Comparison of ENCODE assay signal across 17 cellular contexts in genomic region chr9:40913928-40914673, GRCh38.
DNase-seq lines count a peak whose midpoint lies in the region; TF ChIP-seq lines count a peak whose summit lies in the region.
"Had no signal": no experiment of that assay in that cellular context is flagged by ENCODE, and none has a peak within 500 bp of the region (broad histone marks: within the 10 kb centered on the region; RNA-seq: fewer than 3 reads in every experiment).

No MANE protein-coding gene starts in this region.

- TF ChIP-seq CTCF in coronary artery (IDR thresholded peaks at IDR 0.05), result no peak

- no peak overlapping the region for H3K9ac ChIP-seq in subcutaneous abdominal adipose tissue (ENCODE audit: low read length in 5 of 5)

- H3K4me3 ChIP-seq in coronary artery, result peak overlapping the region; percentile 22
- H3K4me3 ChIP-seq in muscle layer of duodenum (ENCODE audit: low read depth in 1 of 2, low read length in 2 of 2), result peak overlapping the region; percentile 0 to 23
- H3K4me3 ChIP-seq in subcutaneous abdominal adipose tissue (ENCODE audit: low read depth in 1 of 5, low read length in 5 of 5), result peak overlapping the region in 4 of 5 donors; percentile 1 to 44 (median 20)

- H3K9me3 ChIP-seq in muscle layer of duodenum (ENCODE audit: control insufficient read depth in 1 of 2, low read length in 2 of 2) (peaks cover 49 to 81% of the 10 kb centered on the region in 2 donors), subcutaneous abdominal adipose tissue (ENCODE audit: control insufficient read depth in 5 of 5, low read length in 5 of 5) (peaks cover 57 to 79% (median 68%) of the 10 kb centered on the region in 5 donors)

- H3K27me3 ChIP-seq in muscle layer of duodenum (ENCODE audit: low read depth, low read length) (no peaks in the 10 kb centered on the region), subcutaneous abdominal adipose tissue (ENCODE audit: control insufficient read depth in 5 of 5, insufficient read depth in 4 of 5, low read length in 5 of 5) (no peaks in the 10 kb centered on the region)

- no peaks in the 10 kb centered on the region for H3K4me1 ChIP-seq in muscle layer of duodenum (ENCODE audit: control insufficient read depth in 1 of 2, insufficient read depth in 2 of 2, low read length in 2 of 2)
- no peaks in the 10 kb centered on the region for H3K4me1 ChIP-seq in subcutaneous abdominal adipose tissue (ENCODE audit: control insufficient read depth in 5 of 5, insufficient read depth in 5 of 5, low read length in 5 of 5)

- peak; percentile 6 for DNase-seq in H4 (ENCODE audit: low spot score)
- DNase-seq in coronary artery (ENCODE audit: low spot score), result peak; percentile 56
- DNase-seq in NCI-H748 treated with DMSO at 0.1 percent for 48 hours (lab: John Stamatoyannopoulos, UW), result no peak
- no peak for DNase-seq in hypothalamus (lab: John Stamatoyannopoulos, UW)
- no peak for DNase-seq in central memory CD4-positive, alpha-beta T cell
- DNase-seq: AML-193, DMS79 treated with DMSO at 0.1 percent for 48 hours, Karpas-422, NCI-H1417 treated with DMSO at 0.1 percent for 48 hours, NCI-H187 treated with DMSO at 0.1 percent for 48 hours, NCI-H226, NCI-H524, SIG-M5 had no signal

- no peak overlapping the region for H3K27ac ChIP-seq in coronary artery
- no peak overlapping the region for H3K27ac ChIP-seq in muscle layer of duodenum (ENCODE audit: low read length)
- H3K27ac ChIP-seq in subcutaneous abdominal adipose tissue (ENCODE audit: low read depth, low read length), result no peak overlapping the region
- H3K27ac ChIP-seq: C4-2B, HL-60 had no signal

- H3K36me3 ChIP-seq in muscle layer of duodenum (ENCODE audit: control insufficient read depth in 1 of 2, insufficient read depth in 2 of 2, low read length in 2 of 2) (no peaks in the 10 kb centered on the region), subcutaneous abdominal adipose tissue (ENCODE audit: control insufficient read depth in 5 of 5, insufficient read depth in 5 of 5, low read length in 5 of 5) (no peaks in the 10 kb centered on the region)

Comparison
In these comparisons a context has a peak if more than half of its experiments do, and no peak if none do; other contexts are left out.
1. DNase-seq: peak in H4 (single experiment) and coronary artery (single experiment); none in NCI-H748 treated with DMSO at 0.1 percent for 48 hours (single experiment), hypothalamus (0 of 51) and central memory CD4-positive, alpha-beta T cell (single experiment).
2. Peak in every context shown above with its lines, with median percentiles within 50 percentile points of each other: H3K4me3 ChIP-seq.